Comparison of ENCODE assay signal across 26 cellular contexts in the genomic region with DNA sequence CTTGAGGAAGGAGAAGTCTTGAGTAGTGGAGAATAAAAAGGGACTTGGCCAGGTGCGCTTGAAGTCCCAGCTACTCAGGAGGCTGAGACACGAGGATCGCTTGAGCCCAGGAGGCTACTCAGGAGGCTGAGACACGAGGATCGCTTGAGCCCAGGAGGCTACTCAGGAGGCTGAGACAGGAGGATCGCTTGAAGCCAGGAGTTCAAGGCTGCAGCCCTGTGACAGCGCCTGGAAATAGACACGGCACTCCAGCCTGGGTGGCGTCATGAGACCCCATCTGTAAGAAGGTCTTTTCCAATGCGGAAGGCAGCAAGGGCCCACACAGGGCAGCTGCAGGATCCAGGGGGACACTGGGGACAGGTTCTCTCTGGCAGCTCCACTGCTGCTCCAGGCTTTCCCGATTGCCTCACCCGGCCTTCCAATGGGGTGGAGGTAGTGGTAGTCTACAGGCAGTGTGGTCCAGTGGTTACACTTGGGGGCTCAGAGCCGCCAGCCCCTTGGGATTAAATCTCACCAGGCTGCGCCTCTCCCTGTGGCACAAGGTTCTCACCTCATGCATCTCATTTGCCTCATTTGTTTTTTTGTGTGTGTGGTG.
DNase-seq lines count a peak whose midpoint lies in the region; ATAC-seq, FAIRE-seq and TF ChIP-seq lines count a peak whose summit lies in the region.
"Had no signal": no experiment of that assay in that cellular context is flagged by ENCODE, and none has a peak within 500 bp of the region (broad histone marks: within the 10 kb centered on the region; RNA-seq: fewer than 3 reads in every experiment).

No MANE protein-coding gene starts in this region.

- H4K20me1 ChIP-seq in hepatocyte (ENCODE audit: insufficient read depth, poor library complexity, severe bottlenecking), result no peaks in the 10 kb centered on the region
- H4K20me1 ChIP-seq: BLaER1 had no signal

- H3K36me3 ChIP-seq in RWPE2 (ENCODE audit: low read depth) (peaks cover 24% of the 10 kb centered on the region), hepatocyte (replicated peaks; ENCODE audit: insufficient read depth, low read depth) (no peaks in the 10 kb centered on the region), prostate gland (no peaks in the 10 kb centered on the region)
- H3K36me3 ChIP-seq: BLaER1, neutrophil had no signal

- H3K27me3 Mint-ChIP-seq in Calu3 (ENCODE audit: unreplicated experiment), result no peaks in the 10 kb centered on the region
- H3K27me3 Mint-ChIP-seq in activated naive CD4-positive, alpha-beta T cell treated with anti-CD3 and anti-CD28 coated beads for 36 hours (ENCODE audit: low read depth), result peaks cover 16% of the 10 kb centered on the region
- no peaks in the 10 kb centered on the region for H3K27me3 Mint-ChIP-seq in chondrocyte (ENCODE audit: low read depth)

- BruUV-seq in Calu3 (replicated peaks; lab: Mats Ljungman, UMichigan), result no TSS peak

- H3K4me3 Mint-ChIP-seq in Calu3 (ENCODE audit: low read depth, unreplicated experiment), result peak overlapping the region; percentile 76
- no peak overlapping the region for H3K4me3 Mint-ChIP-seq in activated naive CD4-positive, alpha-beta T cell treated with anti-CD3 and anti-CD28 coated beads for 36 hours
- H3K4me3 Mint-ChIP-seq in chondrocyte (ENCODE audit: unreplicated experiment), result no peak overlapping the region
- H3K4me3 Mint-ChIP-seq: memory B cell had no signal

- H3K9me3 Mint-ChIP-seq in Calu3 (ENCODE audit: low read depth, unreplicated experiment) (no peaks in the 10 kb centered on the region), chondrocyte (ENCODE audit: low read depth) (no peaks in the 10 kb centered on the region)
- no peaks in the 10 kb centered on the region for H3K9me3 Mint-ChIP-seq in activated naive CD4-positive, alpha-beta T cell treated with anti-CD3 and anti-CD28 coated beads for 36 hours
- H3K9me3 Mint-ChIP-seq: memory B cell had no signal

- peaks cover 40% of the 10 kb centered on the region for H3K4me1 ChIP-seq in RWPE2 (ENCODE audit: insufficient read depth, poor library complexity, severe bottlenecking)
- H3K4me1 ChIP-seq in hepatocyte (ENCODE audit: insufficient read depth), result peaks cover 57% of the 10 kb centered on the region
- peaks cover 28% of the 10 kb centered on the region for H3K4me1 ChIP-seq in prostate gland (replicated peaks)

- no peak overlapping the region for H2AFZ ChIP-seq in hepatocyte

- H3K9me3 ChIP-seq in RWPE2 (ENCODE audit: severe bottlenecking) (no peaks in the 10 kb centered on the region), hepatocyte (ENCODE audit: low read depth) (no peaks in the 10 kb centered on the region), prostate gland (no peaks in the 10 kb centered on the region)
- H3K9me3 ChIP-seq: BLaER1, neutrophil had no signal

- ATAC-seq in RWPE2 (ENCODE audit: low read depth) (no peak), GM18907 (IDR thresholded peaks at IDR 0.05; ENCODE audit: unreplicated experiment) (no peak)
- ATAC-seq: left colon, Right ventricle myocardium inferior had no signal

- intact Hi-C loops in Calu3 (cut with micrococcal nuclease; ENCODE audit: unreplicated experiment) (no loop called here), prostate gland (cut with DNase I) (no loop called here)
- intact Hi-C loops in activated naive CD4-positive, alpha-beta T cell treated with anti-CD3 and anti-CD28 coated beads for 36 hours (cut with micrococcal nuclease), result loop anchor here (5.0 kb wide), 1 partner anchor 88 kb away; no protein-coding TSS in a partner anchor

- H3K4me1 Mint-ChIP-seq in Calu3 (ENCODE audit: low read depth, unreplicated experiment) (peaks cover 57% of the 10 kb centered on the region), chondrocyte (ENCODE audit: low read depth) (peaks cover 78% of the 10 kb centered on the region)
- H3K4me1 Mint-ChIP-seq in activated naive CD4-positive, alpha-beta T cell treated with anti-CD3 and anti-CD28 coated beads for 36 hours (ENCODE audit: low read depth), result peaks cover 18% of the 10 kb centered on the region

- 98% methylated on average over 14 of the region's 14 CpGs for WGBS in hepatocyte (ENCODE audit: low lambda C conversion rate, missing lambda C conversion rate)
- WGBS in prostate gland, result 91% methylated on average over 14 of the region's 14 CpGs

- no peak for FAIRE-seq in RCC 7860 (lab: Jason Lieb, UNC)
- FAIRE-seq: frontal cortex, H1 had no signal

- DNase-seq in Calu3 (no peak), RWPE2 (ENCODE audit: low spot score) (no peak), hepatocyte (ENCODE audit: low spot score) (no peak), prostate gland (ENCODE audit: low spot score) (no peak), RCC 7860 (ENCODE audit: low spot score) (no peak), chondrocyte (ENCODE audit: low spot score) (no peak)
- DNase-seq in activated naive CD4-positive, alpha-beta T cell treated with anti-CD3 and anti-CD28 coated beads for 36 hours, result no peak
- DNase-seq: activated CD4-positive, alpha-beta T cell treated with anti-CD3 and anti-CD28 coated beads, Interleukin-2, amount 50 U/mL, for 48 hours; activated naive CD4-positive, alpha-beta T cell treated with Interleukin-2 at 50 U/mL for 16 hours; cortex of kidney; DMS79; GF-D8; left colon; NCI-H1105 treated with DMSO at 0.1 percent for 48 hours; NCI-H2029 treated with DMSO at 0.1 percent for 48 hours; NCI-H345; NCI-H748 treated with DMSO at 0.1 percent for 48 hours; stimulated activated CD4-positive, alpha-beta T cell treated with anti-CD3 and anti-CD28 coated beads, Interleukin-1b, Interleukin-23, amount 100 ng/mL, for 48 hours had no signal

- H3K27ac Mint-ChIP-seq in Calu3 (ENCODE audit: unreplicated experiment), result peak overlapping the region; percentile 92
- H3K27ac Mint-ChIP-seq in activated naive CD4-positive, alpha-beta T cell treated with anti-CD3 and anti-CD28 coated beads for 36 hours, result no peak overlapping the region
- H3K27ac Mint-ChIP-seq in chondrocyte (ENCODE audit: unreplicated experiment), result no peak overlapping the region
- H3K27ac Mint-ChIP-seq: memory B cell had no signal

- peaks cover 100% of the 10 kb centered on the region for H3K36me3 Mint-ChIP-seq in Calu3 (ENCODE audit: insufficient read depth, unreplicated experiment)
- H3K36me3 Mint-ChIP-seq in activated naive CD4-positive, alpha-beta T cell treated with anti-CD3 and anti-CD28 coated beads for 36 hours (ENCODE audit: low read depth), result no peaks in the 10 kb centered on the region
- no peaks in the 10 kb centered on the region for H3K36me3 Mint-ChIP-seq in chondrocyte (ENCODE audit: low read depth)
- H3K36me3 Mint-ChIP-seq: memory B cell had no signal

- H3K4me3 ChIP-seq in RWPE2 (ENCODE audit: severe bottlenecking), result no peak overlapping the region
- no peak overlapping the region for H3K4me3 ChIP-seq in hepatocyte
- H3K4me3 ChIP-seq in prostate gland, result no peak overlapping the region
- H3K4me3 ChIP-seq: BLaER1, smooth muscle cell had no signal

- CTCF ChIA-PET in Calu3 (lab: Charles Lee), result interaction anchor here (1.0 kb wide), 1 partner anchor 41 kb away, joined by 3 read pairs; no protein-coding TSS in a partner anchor
- CTCF ChIA-PET in activated naive CD4-positive, alpha-beta T cell treated with anti-CD3 and anti-CD28 coated beads for 36 hours (lab: Charles Lee), result no interaction called here

- no peak for TF ChIP-seq CTCF in Calu3 (IDR thresholded peaks at IDR 0.05; ENCODE audit: unreplicated experiment)
- no peak for TF ChIP-seq CTCF in RWPE2 (IDR thresholded peaks at IDR 0.05; ENCODE audit: poor library complexity, severe bottlenecking)
- TF ChIP-seq CTCF in hepatocyte (IDR thresholded peaks at IDR 0.05; ENCODE audit: poor library complexity), result no peak
- TF ChIP-seq CTCF in prostate gland (IDR thresholded peaks at IDR 0.05), result no peak
- TF ChIP-seq CTCF in chondrocyte (IDR thresholded peaks at IDR 0.05), result no peak

- H3K4me2 ChIP-seq in hepatocyte, result peak overlapping the region; percentile 96
- H3K4me2 ChIP-seq: BLaER1 had no signal

- no peaks in the 10 kb centered on the region for H3K9me2 ChIP-seq in hepatocyte (replicated peaks; ENCODE audit: insufficient read depth)

- H3K27me3 ChIP-seq in RWPE2 (ENCODE audit: insufficient read depth, poor library complexity, severe bottlenecking) (no peaks in the 10 kb centered on the region), hepatocyte (no peaks in the 10 kb centered on the region), prostate gland (replicated peaks; ENCODE audit: insufficient read depth) (no peaks in the 10 kb centered on the region)

- H3K79me2 ChIP-seq in hepatocyte, result peaks cover 56% of the 10 kb centered on the region

- peak overlapping the region; percentile 97 for H3K27ac ChIP-seq in RWPE2 (ENCODE audit: poor library complexity, severe bottlenecking)
- peak overlapping the region; percentile 94 for H3K27ac ChIP-seq in hepatocyte
- peak overlapping the region; percentile 94 for H3K27ac ChIP-seq in prostate gland
- H3K27ac ChIP-seq: BLaER1, neutrophil had no signal

- no peak for TF ChIP-seq POLR2A in prostate gland (IDR thresholded peaks at IDR 0.05)
